Comparison of ENCODE assay signal across 1 cellular context in genomic region chr9:97803167-97804058, GRCh38.
A peak's percentile ranks its signal among the peaks of the same experiment; 100 is the strongest.
TF ChIP-seq lines count a peak whose summit lies in the region.

No MANE protein-coding gene starts in this region.

TF ChIP-seq in A549, 52 proteins besides CTCF, POLR2A, EP300 and RAD21 (continued from another document):
- TF ChIP-seq, protein P1, sequence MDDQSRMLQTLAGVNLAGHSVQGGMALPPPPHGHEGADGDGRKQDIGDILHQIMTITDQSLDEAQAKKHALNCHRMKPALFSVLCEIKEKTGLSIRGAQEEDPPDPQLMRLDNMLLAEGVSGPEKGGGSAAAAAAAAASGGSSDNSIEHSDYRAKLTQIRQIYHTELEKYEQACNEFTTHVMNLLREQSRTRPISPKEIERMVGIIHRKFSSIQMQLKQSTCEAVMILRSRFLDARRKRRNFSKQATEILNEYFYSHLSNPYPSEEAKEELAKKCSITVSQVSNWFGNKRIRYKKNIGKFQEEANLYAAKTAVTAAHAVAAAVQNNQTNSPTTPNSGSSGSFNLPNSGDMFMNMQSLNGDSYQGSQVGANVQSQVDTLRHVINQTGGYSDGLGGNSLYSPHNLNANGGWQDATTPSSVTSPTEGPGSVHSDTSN (IDR thresholded peaks at IDR 0.05), result no peak
- TF ChIP-seq USF2 (IDR thresholded peaks at IDR 0.05), result no peak
- TF ChIP-seq, protein P2, sequence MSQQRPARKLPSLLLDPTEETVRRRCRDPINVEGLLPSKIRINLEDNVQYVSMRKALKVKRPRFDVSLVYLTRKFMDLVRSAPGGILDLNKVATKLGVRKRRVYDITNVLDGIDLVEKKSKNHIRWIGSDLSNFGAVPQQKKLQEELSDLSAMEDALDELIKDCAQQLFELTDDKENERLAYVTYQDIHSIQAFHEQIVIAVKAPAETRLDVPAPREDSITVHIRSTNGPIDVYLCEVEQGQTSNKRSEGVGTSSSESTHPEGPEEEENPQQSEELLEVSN (IDR thresholded peaks at IDR 0.05; ENCODE audit: borderline replicate concordance, low read depth), result peak; percentile 70
- no peak for TF ChIP-seq ESRRA (IDR thresholded peaks at IDR 0.05; ENCODE audit: borderline replicate concordance, low read length)
- no peak for TF ChIP-seq EHMT2 (IDR thresholded peaks at IDR 0.05; ENCODE audit: low read depth)
- TF ChIP-seq MAFK (IDR thresholded peaks at IDR 0.05; ENCODE audit: partially characterized antibody), result no peak
- TF ChIP-seq ATOH8 (CRISPR knock-in tag; IDR thresholded peaks at IDR 0.05; ENCODE audit: low read depth), result no peak
- no peak for TF ChIP-seq TP53 (CRISPR knock-in tag; IDR thresholded peaks at IDR 0.05)
- no peak for TF ChIP-seq HDAC2 (IDR thresholded peaks at IDR 0.05)
- no peak for TF ChIP-seq NR3C1 (IDR thresholded peaks at IDR 0.05)
- no peak for TF ChIP-seq ZNF302 (CRISPR knock-in tag; IDR thresholded peaks at IDR 0.05)
- peak; percentile 80 to 87 for TF ChIP-seq CEBPB (IDR thresholded peaks at IDR 0.05)
- TF ChIP-seq RNF2 (IDR thresholded peaks at IDR 0.05; ENCODE audit: borderline replicate concordance, low read depth), result no peak
- no peak for TF ChIP-seq HEYL (CRISPR knock-in tag; IDR thresholded peaks at IDR 0.05)
- TF ChIP-seq, protein P3, sequence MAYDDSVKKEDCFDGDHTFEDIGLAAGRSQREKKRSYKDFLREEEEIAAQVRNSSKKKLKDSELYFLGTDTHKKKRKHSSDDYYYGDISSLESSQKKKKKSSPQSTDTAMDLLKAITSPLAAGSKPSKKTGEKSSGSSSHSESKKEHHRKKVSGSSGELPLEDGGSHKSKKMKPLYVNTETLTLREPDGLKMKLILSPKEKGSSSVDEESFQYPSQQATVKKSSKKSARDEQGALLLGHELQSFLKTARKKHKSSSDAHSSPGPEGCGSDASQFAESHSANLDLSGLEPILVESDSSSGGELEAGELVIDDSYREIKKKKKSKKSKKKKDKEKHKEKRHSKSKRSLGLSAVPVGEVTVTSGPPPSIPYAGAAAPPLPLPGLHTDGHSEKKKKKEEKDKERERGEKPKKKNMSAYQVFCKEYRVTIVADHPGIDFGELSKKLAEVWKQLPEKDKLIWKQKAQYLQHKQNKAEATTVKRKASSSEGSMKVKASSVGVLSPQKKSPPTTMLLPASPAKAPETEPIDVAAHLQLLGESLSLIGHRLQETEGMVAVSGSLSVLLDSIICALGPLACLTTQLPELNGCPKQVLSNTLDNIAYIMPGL (CRISPR knock-in tag; IDR thresholded peaks at IDR 0.05; ENCODE audit: borderline replicate concordance), result no peak
- TF ChIP-seq PHF8 (IDR thresholded peaks at IDR 0.05; ENCODE audit: borderline replicate concordance, low read depth), result peak; percentile 59; the same call in 1 of the 2 replicates
- TF ChIP-seq RARB (CRISPR knock-in tag; IDR thresholded peaks at IDR 0.05), result no peak
- TF ChIP-seq, protein P4, sequence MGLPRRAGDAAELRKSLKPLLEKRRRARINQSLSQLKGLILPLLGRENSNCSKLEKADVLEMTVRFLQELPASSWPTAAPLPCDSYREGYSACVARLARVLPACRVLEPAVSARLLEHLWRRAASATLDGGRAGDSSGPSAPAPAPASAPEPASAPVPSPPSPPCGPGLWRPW (IDR thresholded peaks at IDR 0.05), result no peak
- TF ChIP-seq MYC (IDR thresholded peaks at IDR 0.05; ENCODE audit: borderline replicate concordance, low read length), result no peak
- no peak for TF ChIP-seq HOXB5 (CRISPR knock-in tag; IDR thresholded peaks at IDR 0.05)
- no peak for TF ChIP-seq POLR2AphosphoS2 (conservative IDR thresholded peaks at IDR 0.05; ENCODE audit: low read length)
- TF ChIP-seq ZC3H11A (IDR thresholded peaks at IDR 0.05), result no peak
- TF ChIP-seq KDM1A (IDR thresholded peaks at IDR 0.05; ENCODE audit: low read depth), result no peak
- no peak for TF ChIP-seq CBX8 (IDR thresholded peaks at IDR 0.05)
- TF ChIP-seq TFCP2L1 (CRISPR knock-in tag; IDR thresholded peaks at IDR 0.05), result no peak
- no peak for TF ChIP-seq FOXS1 (CRISPR knock-in tag; IDR thresholded peaks at IDR 0.05)
- no peak for TF ChIP-seq EHF (CRISPR knock-in tag; IDR thresholded peaks at IDR 0.05)
- TF ChIP-seq CBX2 (IDR thresholded peaks at IDR 0.05; ENCODE audit: borderline replicate concordance, low read depth), result no peak
- TF ChIP-seq NPAS2 (CRISPR knock-in tag; IDR thresholded peaks at IDR 0.05; ENCODE audit: borderline replicate concordance), result no peak
- no peak for TF ChIP-seq ZSCAN20 (CRISPR knock-in tag; IDR thresholded peaks at IDR 0.05)
- TF ChIP-seq FOSB (CRISPR knock-in tag; IDR thresholded peaks at IDR 0.05), result no peak
- TF ChIP-seq, protein P5, sequence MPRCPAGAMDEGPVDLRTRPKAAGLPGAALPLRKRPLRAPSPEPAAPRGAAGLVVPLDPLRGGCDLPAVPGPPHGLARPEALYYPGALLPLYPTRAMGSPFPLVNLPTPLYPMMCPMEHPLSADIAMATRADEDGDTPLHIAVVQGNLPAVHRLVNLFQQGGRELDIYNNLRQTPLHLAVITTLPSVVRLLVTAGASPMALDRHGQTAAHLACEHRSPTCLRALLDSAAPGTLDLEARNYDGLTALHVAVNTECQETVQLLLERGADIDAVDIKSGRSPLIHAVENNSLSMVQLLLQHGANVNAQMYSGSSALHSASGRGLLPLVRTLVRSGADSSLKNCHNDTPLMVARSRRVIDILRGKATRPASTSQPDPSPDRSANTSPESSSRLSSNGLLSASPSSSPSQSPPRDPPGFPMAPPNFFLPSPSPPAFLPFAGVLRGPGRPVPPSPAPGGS (IDR thresholded peaks at IDR 0.05), result 0 out of 3 replicates have a peak, but pooled peaks have one; percentile 31
- peak; percentile 66 for TF ChIP-seq MAX (IDR thresholded peaks at IDR 0.05)
- TF ChIP-seq NFE2L2 (conservative IDR thresholded peaks at IDR 0.05; ENCODE audit: low read length), result no peak
- no peak for TF ChIP-seq RCOR1 (IDR thresholded peaks at IDR 0.05; ENCODE audit: low read depth, low read length)
- TF ChIP-seq JUNB (IDR thresholded peaks at IDR 0.05), result no peak
- TF ChIP-seq, protein P6, sequence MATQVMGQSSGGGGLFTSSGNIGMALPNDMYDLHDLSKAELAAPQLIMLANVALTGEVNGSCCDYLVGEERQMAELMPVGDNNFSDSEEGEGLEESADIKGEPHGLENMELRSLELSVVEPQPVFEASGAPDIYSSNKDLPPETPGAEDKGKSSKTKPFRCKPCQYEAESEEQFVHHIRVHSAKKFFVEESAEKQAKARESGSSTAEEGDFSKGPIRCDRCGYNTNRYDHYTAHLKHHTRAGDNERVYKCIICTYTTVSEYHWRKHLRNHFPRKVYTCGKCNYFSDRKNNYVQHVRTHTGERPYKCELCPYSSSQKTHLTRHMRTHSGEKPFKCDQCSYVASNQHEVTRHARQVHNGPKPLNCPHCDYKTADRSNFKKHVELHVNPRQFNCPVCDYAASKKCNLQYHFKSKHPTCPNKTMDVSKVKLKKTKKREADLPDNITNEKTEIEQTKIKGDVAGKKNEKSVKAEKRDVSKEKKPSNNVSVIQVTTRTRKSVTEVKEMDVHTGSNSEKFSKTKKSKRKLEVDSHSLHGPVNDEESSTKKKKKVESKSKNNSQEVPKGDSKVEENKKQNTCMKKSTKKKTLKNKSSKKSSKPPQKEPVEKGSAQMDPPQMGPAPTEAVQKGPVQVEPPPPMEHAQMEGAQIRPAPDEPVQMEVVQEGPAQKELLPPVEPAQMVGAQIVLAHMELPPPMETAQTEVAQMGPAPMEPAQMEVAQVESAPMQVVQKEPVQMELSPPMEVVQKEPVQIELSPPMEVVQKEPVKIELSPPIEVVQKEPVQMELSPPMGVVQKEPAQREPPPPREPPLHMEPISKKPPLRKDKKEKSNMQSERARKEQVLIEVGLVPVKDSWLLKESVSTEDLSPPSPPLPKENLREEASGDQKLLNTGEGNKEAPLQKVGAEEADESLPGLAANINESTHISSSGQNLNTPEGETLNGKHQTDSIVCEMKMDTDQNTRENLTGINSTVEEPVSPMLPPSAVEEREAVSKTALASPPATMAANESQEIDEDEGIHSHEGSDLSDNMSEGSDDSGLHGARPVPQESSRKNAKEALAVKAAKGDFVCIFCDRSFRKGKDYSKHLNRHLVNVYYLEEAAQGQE (IDR thresholded peaks at IDR 0.05), result no peak
